Comparison of ENCODE assay signal across 31 cellular contexts in genomic region chr5:163544041-163544440, GRCh38.
"Had no signal": no experiment of that assay in that cellular context is flagged by ENCODE, and none has a peak within 500 bp of the region (broad histone marks: within the 10 kb centered on the region; RNA-seq: fewer than 3 reads in every experiment).

No MANE protein-coding gene starts in this region.

- H3K27ac Mint-ChIP-seq: natural killer cell treated with Interleukin-12 subunit alpha and Interleukin-12 subunit beta and Interleukin-15 and Interleukin-18, amount 100 ng/mL, for 72 hours; nephron progenitor cell; progenitor cell of endocrine pancreas; stimulated activated memory B cell treated with anti-CD40 and anti-IgM and Interleukin-4, amounts not matched to agents 10 μg/mL and 1 μg/mL and 100 μg/mL, for 72 hours; stimulated activated naive CD8-positive, alpha-beta T cell treated with anti-CD3 and anti-CD28 coated beads, Interleukin-15, amount 100 ng/mL, for 72 hours had no signal

- H3K4me3 Mint-ChIP-seq: naive B cell; naive thymus-derived CD8-positive, alpha-beta T cell; natural killer cell treated with Interleukin-12 subunit alpha and Interleukin-12 subunit beta and Interleukin-15 and Interleukin-18, amount 100 ng/mL, for 72 hours; nephron progenitor cell; neural crest cell; stimulated activated memory B cell treated with anti-CD40 and anti-IgM and Interleukin-4, amounts not matched to agents 10 μg/mL and 1 μg/mL and 100 μg/mL, for 72 hours; stimulated activated naive CD8-positive, alpha-beta T cell treated with anti-CD3 and anti-CD28 coated beads, Interleukin-15, amount 100 ng/mL, for 72 hours had no signal

- ATAC-seq: naive thymus-derived CD8-positive, alpha-beta T cell; natural killer cell treated with Interleukin-12 subunit alpha and Interleukin-12 subunit beta and Interleukin-15 and Interleukin-18, amount 100 ng/mL, for 72 hours; psoas muscle; right cardiac atrium; sciatic nerve; stimulated activated memory B cell treated with anti-CD40 and anti-IgM and Interleukin-4, amounts not matched to agents 10 μg/mL and 1 μg/mL and 100 μg/mL, for 72 hours; stimulated activated naive CD8-positive, alpha-beta T cell treated with anti-CD3 and anti-CD28 coated beads, Interleukin-15, amount 100 ng/mL, for 72 hours; stimulated activated naive CD8-positive, alpha-beta T cell treated with anti-CD3 and anti-CD28 coated beads, Interleukin-15, Interleukin-2, amounts not matched to agents 100 U/mL and 50 U/mL, for 24 hours had no signal

- H3K36me3 ChIP-seq: ovary, spleen, thoracic aorta, thyroid gland, tibial nerve, upper lobe of left lung, vagina had no signal

- H3K4me2 ChIP-seq: smooth muscle cell had no signal

- H2AFZ ChIP-seq: parathyroid adenoma had no signal

- H3K9me3 Mint-ChIP-seq: naive B cell; naive thymus-derived CD8-positive, alpha-beta T cell; natural killer cell treated with Interleukin-12 subunit alpha and Interleukin-12 subunit beta and Interleukin-15 and Interleukin-18, amount 100 ng/mL, for 72 hours; nephron progenitor cell; neural crest cell; stimulated activated memory B cell treated with anti-CD40 and anti-IgM and Interleukin-4, amounts not matched to agents 10 μg/mL and 1 μg/mL and 100 μg/mL, for 72 hours; stimulated activated naive CD8-positive, alpha-beta T cell treated with anti-CD3 and anti-CD28 coated beads, Interleukin-15, amount 100 ng/mL, for 72 hours had no signal

- H3K4me1 ChIP-seq: parathyroid adenoma, psoas muscle, spleen, thyroid gland, tibial nerve, upper lobe of left lung, vagina had no signal

- H3K9ac ChIP-seq: parathyroid adenoma had no signal

- H3K27me3 Mint-ChIP-seq: progenitor cell of endocrine pancreas; stimulated activated naive CD8-positive, alpha-beta T cell treated with anti-CD3 and anti-CD28 coated beads, Interleukin-15, amount 100 ng/mL, for 72 hours had no signal

- H3K4me3 ChIP-seq: ovary, psoas muscle, skin epidermis, smooth muscle cell, spleen, thoracic aorta, thyroid gland, tibial nerve, upper lobe of left lung, vagina had no signal

- H3K9me3 ChIP-seq: ovary, psoas muscle, spleen, thoracic aorta, thyroid gland, tibial nerve, upper lobe of left lung, vagina had no signal

- H3K79me2 ChIP-seq: parathyroid adenoma had no signal

- H3K36me3 Mint-ChIP-seq: naive B cell; naive thymus-derived CD8-positive, alpha-beta T cell; natural killer cell treated with Interleukin-12 subunit alpha and Interleukin-12 subunit beta and Interleukin-15 and Interleukin-18, amount 100 ng/mL, for 72 hours; stimulated activated memory B cell treated with anti-CD40 and anti-IgM and Interleukin-4, amounts not matched to agents 10 μg/mL and 1 μg/mL and 100 μg/mL, for 72 hours had no signal

- H3K27me3 ChIP-seq: ovary, thyroid gland, tibial nerve, upper lobe of left lung, vagina had no signal

- H3K27ac ChIP-seq: ovary, parathyroid adenoma, psoas muscle, skin epidermis, spleen, thoracic aorta, thyroid gland, tibial nerve, upper lobe of left lung, vagina had no signal

- DNase-seq: naive B cell; naive thymus-derived CD8-positive, alpha-beta T cell; nephron progenitor cell; occipital lobe; ovary; psoas muscle; right cardiac atrium; spleen; stimulated activated CD4-positive, alpha-beta T cell treated with anti-CD3 and anti-CD28 coated beads, Interleukin-12 subunit alpha, Interleukin-12 subunit beta, amount 100 ng/mL, for 4 hours; stimulated activated CD4-positive, alpha-beta T cell treated with anti-CD3 and anti-CD28 coated beads, Interleukin-1b, Interleukin-23, amount 100 ng/mL, for 48 hours; stimulated activated CD4-positive, alpha-beta T cell treated with anti-CD3 and anti-CD28 coated beads, Interleukin-4, amount 100 ng/mL, for 1 hour; stimulated activated CD4-positive, alpha-beta T cell treated with anti-CD3 and anti-CD28 coated beads, Interleukin-4, amount 100 ng/mL, for 4 hours; stimulated activated CD8-positive, alpha-beta memory T cell treated with anti-CD3 and anti-CD28 coated beads, Interleukin-4, amount 100 ng/mL, for 48 hours; stimulated activated naive CD4-positive, alpha-beta T cell; stimulated activated naive CD8-positive, alpha-beta T cell treated with anti-CD3 and anti-CD28 coated beads, Interleukin-15, amount 100 ng/mL, for 72 hours; stimulated activated naive CD8-positive, alpha-beta T cell treated with anti-CD3 and anti-CD28 coated beads, Interleukin-15, Interleukin-2, amounts not matched to agents 100 U/mL and 50 U/mL, for 24 hours; substantia nigra; thyroid gland; trophoblast cell; upper lobe of left lung had no signal

- H3K4me1 Mint-ChIP-seq: naive B cell; nephron progenitor cell; neural crest cell; stimulated activated memory B cell treated with anti-CD40 and anti-IgM and Interleukin-4, amounts not matched to agents 10 μg/mL and 1 μg/mL and 100 μg/mL, for 72 hours; stimulated activated naive CD8-positive, alpha-beta T cell treated with anti-CD3 and anti-CD28 coated beads, Interleukin-15, amount 100 ng/mL, for 72 hours had no signal
